11 cellular contexts compared by ENCODE assay signal in the genomic region with DNA sequence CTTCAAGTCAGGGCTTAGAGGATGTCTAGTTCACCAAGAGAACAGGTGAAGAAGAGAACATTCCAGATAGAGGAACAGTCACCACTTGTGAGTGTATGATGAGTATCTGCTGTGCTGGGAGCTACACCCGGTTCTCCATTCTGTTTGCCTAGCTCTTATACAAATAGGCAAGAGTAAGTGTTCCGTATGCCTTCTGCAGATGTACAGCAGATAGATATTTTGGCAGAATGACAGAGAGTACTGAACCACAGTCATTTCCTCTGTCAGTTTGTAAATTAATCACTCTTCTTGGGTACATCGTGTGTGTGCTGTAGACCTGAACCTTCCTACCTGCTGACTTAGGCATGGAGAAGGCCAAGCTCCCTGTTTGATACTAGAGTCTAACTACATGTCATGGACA.
DNase-seq lines count a peak whose midpoint lies in the region; ATAC-seq and TF ChIP-seq lines count a peak whose summit lies in the region.
"Had no signal": no experiment of that assay in that cellular context is flagged by ENCODE, and none has a peak within 500 bp of the region (broad histone marks: within the 10 kb centered on the region; RNA-seq: fewer than 3 reads in every experiment).

No MANE protein-coding gene starts in this region.

- H3K4me1 ChIP-seq in upper lobe of right lung, result no peaks in the 10 kb centered on the region

- H3K4me1 Mint-ChIP-seq in activated naive CD8-positive, alpha-beta T cell treated with anti-CD3 and anti-CD28 coated beads, Interleukin-2, amount 10 ng/mL, durations not matched to agents 7 days and 5 days, result peaks cover 8% of the 10 kb centered on the region
- peaks cover 13% of the 10 kb centered on the region for H3K4me1 Mint-ChIP-seq in activated naive CD8-positive, alpha-beta T cell treated with anti-CD3 and anti-CD28 coated beads for 36 hours

- intact Hi-C loops in upper lobe of right lung (cut with DNase I), result no loop called here

- peaks cover 25% of the 10 kb centered on the region for H3K27me3 Mint-ChIP-seq in activated naive CD8-positive, alpha-beta T cell treated with anti-CD3 and anti-CD28 coated beads, Interleukin-2, amount 10 ng/mL, durations not matched to agents 7 days and 5 days
- H3K27me3 Mint-ChIP-seq in activated naive CD8-positive, alpha-beta T cell treated with anti-CD3 and anti-CD28 coated beads for 36 hours, result peaks cover 23% of the 10 kb centered on the region

- H3K9me3 ChIP-seq in upper lobe of right lung, result no peaks in the 10 kb centered on the region
- H3K9me3 ChIP-seq: left ventricle myocardium inferior had no signal

- no peaks in the 10 kb centered on the region for H3K9me3 Mint-ChIP-seq in activated naive CD8-positive, alpha-beta T cell treated with anti-CD3 and anti-CD28 coated beads, Interleukin-2, amount 10 ng/mL, durations not matched to agents 7 days and 5 days
- no peaks in the 10 kb centered on the region for H3K9me3 Mint-ChIP-seq in activated naive CD8-positive, alpha-beta T cell treated with anti-CD3 and anti-CD28 coated beads for 36 hours
- H3K9me3 Mint-ChIP-seq: H9 had no signal

- H3K27ac Mint-ChIP-seq in activated naive CD8-positive, alpha-beta T cell treated with anti-CD3 and anti-CD28 coated beads, Interleukin-2, amount 10 ng/mL, durations not matched to agents 7 days and 5 days, result no peak overlapping the region
- no peak overlapping the region for H3K27ac Mint-ChIP-seq in activated naive CD8-positive, alpha-beta T cell treated with anti-CD3 and anti-CD28 coated beads for 36 hours

- H3K4me3 ChIP-seq in upper lobe of right lung, result no peak overlapping the region
- H3K4me3 ChIP-seq: left ventricle myocardium inferior had no signal

- H3K36me3 Mint-ChIP-seq in activated naive CD8-positive, alpha-beta T cell treated with anti-CD3 and anti-CD28 coated beads, Interleukin-2, amount 10 ng/mL, durations not matched to agents 7 days and 5 days, result no peaks in the 10 kb centered on the region
- no peaks in the 10 kb centered on the region for H3K36me3 Mint-ChIP-seq in activated naive CD8-positive, alpha-beta T cell treated with anti-CD3 and anti-CD28 coated beads for 36 hours

- peaks cover 22% of the 10 kb centered on the region for H3K36me3 ChIP-seq in upper lobe of right lung

- H3K27me3 ChIP-seq in upper lobe of right lung, result no peaks in the 10 kb centered on the region

- no peak overlapping the region for H3K4me3 Mint-ChIP-seq in activated naive CD8-positive, alpha-beta T cell treated with anti-CD3 and anti-CD28 coated beads, Interleukin-2, amount 10 ng/mL, durations not matched to agents 7 days and 5 days
- no peak overlapping the region for H3K4me3 Mint-ChIP-seq in activated naive CD8-positive, alpha-beta T cell treated with anti-CD3 and anti-CD28 coated beads for 36 hours
- H3K4me3 Mint-ChIP-seq: H9 had no signal

- ATAC-seq in activated naive CD8-positive, alpha-beta T cell treated with anti-CD3 and anti-CD28 coated beads, Interleukin-2, amount 10 ng/mL, durations not matched to agents 7 days and 5 days (ENCODE audit: low read depth), result peak; percentile 63
- ATAC-seq in HG03135 (IDR thresholded peaks at IDR 0.05; ENCODE audit: unreplicated experiment), result peak; percentile 77
- peak; percentile 37 for ATAC-seq in upper lobe of right lung

- no peak for TF ChIP-seq CTCF in upper lobe of right lung (IDR thresholded peaks at IDR 0.05)

- H3K27ac ChIP-seq in upper lobe of right lung, result no peak overlapping the region
- H3K27ac ChIP-seq: left ventricle myocardium inferior, parathyroid adenoma had no signal

- no peak for DNase-seq in activated naive CD8-positive, alpha-beta T cell treated with anti-CD3 and anti-CD28 coated beads, Interleukin-2, amount 10 ng/mL, durations not matched to agents 7 days and 5 days
- DNase-seq in activated naive CD8-positive, alpha-beta T cell treated with anti-CD3 and anti-CD28 coated beads for 36 hours, result no peak
- DNase-seq in NCI-H69 (lab: John Stamatoyannopoulos, UW) (peak; percentile 18), upper lobe of right lung (no peak), mesenteric fat pad (ENCODE audit: low spot score) (no peak), germinal center (ENCODE audit: low spot score) (no peak)
- DNase-seq in stimulated activated CD4-positive, alpha-beta T cell treated with anti-CD3 and anti-CD28 coated beads, Interleukin-12 subunit alpha, Interleukin-12 subunit beta, amount 100 ng/mL, for 4 hours, result no peak
- DNase-seq: H9, left ventricle myocardium inferior had no signal

- POLR2A ChIA-PET in activated naive CD8-positive, alpha-beta T cell treated with anti-CD3 and anti-CD28 coated beads, Interleukin-2, amount 10 ng/mL, durations not matched to agents 7 days and 5 days (lab: Charles Lee), result no interaction called here
